ENCODE assay signal across 15 cellular contexts in the genomic region with DNA sequence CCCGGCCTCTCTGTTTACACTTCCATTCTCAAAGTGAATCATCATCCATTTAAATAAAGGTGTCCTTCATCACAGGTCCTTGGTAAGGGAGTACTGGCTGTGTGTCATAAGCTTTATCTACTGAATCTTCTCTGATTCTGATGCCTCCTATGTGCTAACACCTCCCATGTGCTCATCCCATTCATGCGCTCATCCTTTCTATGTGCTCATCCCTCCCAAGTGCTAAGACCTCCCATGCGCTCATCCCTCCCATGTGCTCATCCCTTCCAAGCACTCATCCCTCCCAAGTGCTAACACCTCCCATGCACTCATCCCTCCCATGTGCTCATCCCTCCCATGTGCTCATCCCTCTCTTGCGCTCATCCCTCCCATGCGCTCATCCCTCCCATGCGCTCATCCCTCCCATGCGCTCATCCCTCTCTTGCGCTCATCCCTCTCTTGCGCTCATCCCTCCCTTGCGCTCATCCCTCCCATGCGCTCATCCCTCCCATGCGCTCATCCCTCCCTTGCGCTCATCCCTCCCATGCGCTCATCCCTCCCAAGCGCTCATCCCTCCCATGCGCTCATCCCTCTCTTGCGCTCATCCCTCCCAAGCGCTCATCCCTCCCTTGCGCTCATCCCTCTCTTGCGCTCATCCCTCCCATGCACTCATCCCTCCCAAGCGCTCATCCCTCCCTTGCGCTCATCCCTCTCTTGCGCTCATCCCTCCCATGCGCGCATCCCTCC. TPM values are rescaled to one million over a fixed set of nuclear protein-coding genes. Genes with fewer than 3 reads are reported as not detected.
"Had no signal": no experiment of that assay in that cellular context is flagged by ENCODE, and none has a peak within 500 bp of the region (broad histone marks: within the 10 kb centered on the region; RNA-seq: fewer than 3 reads in every experiment).

No MANE protein-coding gene starts in this region.

- H3K9me3 ChIP-seq: psoas muscle had no signal

- H3K4me3 ChIP-seq: hepatocyte, psoas muscle had no signal

- H3K27ac ChIP-seq: hepatocyte, psoas muscle had no signal

- ATAC-seq: activated CD8-positive, alpha-beta T cell treated with anti-CD3 and anti-CD28 coated beads for 36 hours; sciatic nerve; stimulated activated naive CD8-positive, alpha-beta T cell treated with anti-CD3 and anti-CD28 coated beads, Interleukin-15, amount 100 ng/mL, for 72 hours; WTC11 had no signal

- H3K36me3 Mint-ChIP-seq: activated naive CD8-positive, alpha-beta T cell treated with anti-CD3 and anti-CD28 coated beads for 36 hours; memory B cell; type B pancreatic cell; WTC11 had no signal

- H3K4me2 ChIP-seq: hepatocyte had no signal

- H3K4me1 ChIP-seq: psoas muscle had no signal

- H2AFZ ChIP-seq: hepatocyte had no signal

- H3K4me1 Mint-ChIP-seq: activated naive CD8-positive, alpha-beta T cell treated with anti-CD3 and anti-CD28 coated beads for 36 hours had no signal

- H3K9me3 Mint-ChIP-seq: activated CD8-positive, alpha-beta T cell treated with anti-CD3 and anti-CD28 coated beads for 36 hours; activated naive CD8-positive, alpha-beta T cell treated with anti-CD3 and anti-CD28 coated beads for 36 hours; memory B cell; nephron; stimulated activated naive CD8-positive, alpha-beta T cell treated with anti-CD3 and anti-CD28 coated beads, Interleukin-15, amount 100 ng/mL, for 72 hours; type B pancreatic cell; WTC11 had no signal

- DNase-seq: activated CD4-positive, alpha-beta T cell treated with anti-CD3 and anti-CD28 coated beads for 48 hours; activated CD8-positive, alpha-beta memory T cell treated with anti-CD3 and anti-CD28 coated beads, Interleukin-2, amount 50 U/mL, for 4 hours; activated CD8-positive, alpha-beta T cell treated with anti-CD3 and anti-CD28 coated beads for 36 hours; activated gamma-delta T cell; activated naive CD8-positive, alpha-beta T cell treated with anti-CD3 and anti-CD28 coated beads for 36 hours; activated T-cell treated with anti-CD3 and anti-CD28 coated beads, Interleukin-2, amount 50 U/mL, for 48 hours; psoas muscle; stimulated activated naive CD8-positive, alpha-beta T cell treated with anti-CD3 and anti-CD28 coated beads, Interleukin-15, amount 100 ng/mL, for 72 hours had no signal

- H3K27ac Mint-ChIP-seq: activated CD8-positive, alpha-beta T cell treated with anti-CD3 and anti-CD28 coated beads for 36 hours; activated naive CD8-positive, alpha-beta T cell treated with anti-CD3 and anti-CD28 coated beads for 36 hours; memory B cell; nephron; type B pancreatic cell; WTC11 had no signal

- H3K27me3 Mint-ChIP-seq: activated naive CD8-positive, alpha-beta T cell treated with anti-CD3 and anti-CD28 coated beads for 36 hours; type B pancreatic cell had no signal

- H3K27me3 ChIP-seq: hepatocyte had no signal

- H3K4me3 Mint-ChIP-seq: activated CD8-positive, alpha-beta T cell treated with anti-CD3 and anti-CD28 coated beads for 36 hours; activated naive CD8-positive, alpha-beta T cell treated with anti-CD3 and anti-CD28 coated beads for 36 hours; memory B cell; nephron; stimulated activated naive CD8-positive, alpha-beta T cell treated with anti-CD3 and anti-CD28 coated beads, Interleukin-15, amount 100 ng/mL, for 72 hours; type B pancreatic cell; WTC11 had no signal

- H3K79me2 ChIP-seq: hepatocyte had no signal

RNA-seq across cellular contexts. Expression of a gene that starts 20.6 kb away (rescaled TPM):
- total RNA-seq: dermis microvascular lymphatic vessel endothelial cell had no signal
